In the genomic region with DNA sequence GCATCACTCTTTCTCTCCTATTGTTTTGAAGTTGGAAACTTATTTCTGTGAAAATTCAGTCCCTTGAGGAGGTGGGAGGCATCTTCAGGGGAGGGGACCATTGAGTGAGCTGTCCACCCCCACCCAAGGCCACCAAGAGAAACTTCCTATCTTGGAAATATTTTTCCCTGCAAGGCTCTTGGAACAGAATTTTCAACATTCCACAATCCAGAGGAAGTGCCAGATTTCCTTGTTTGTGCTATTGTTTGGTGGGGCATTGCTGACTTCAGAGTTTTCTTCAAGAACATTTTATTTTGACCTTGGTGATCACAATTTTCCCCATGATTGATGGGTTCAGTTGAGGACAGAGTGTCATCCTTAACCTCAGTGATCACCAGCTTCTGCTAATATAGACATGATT, we compare ENCODE assay signal across 30 cellular contexts. TPM values are rescaled to one million over a fixed set of nuclear protein-coding genes. Genes with fewer than 3 reads are reported as not detected.
A peak's percentile ranks its signal among the peaks of the same experiment; 100 is the strongest.
DNase-seq lines count a peak whose midpoint lies in the region; ATAC-seq, FAIRE-seq and TF ChIP-seq lines count a peak whose summit lies in the region.
"Had no signal": no experiment of that assay in that cellular context is flagged by ENCODE, and none has a peak within 500 bp of the region (broad histone marks: within the 10 kb centered on the region; RNA-seq: fewer than 3 reads in every experiment).

No MANE protein-coding gene starts in this region.

- peaks cover 6% of the 10 kb centered on the region; the same call in 1 of the 2 replicates for H3K9me3 ChIP-seq in OCI-LY7 (ENCODE audit: low read length)
- H3K9me3 ChIP-seq in endothelial cell of umbilical vein (replicated peaks; ENCODE audit: control insufficient read depth, insufficient read depth, low read length): no peaks in the 10 kb centered on the region
- H3K9me3 ChIP-seq in thyroid gland: no peaks in the 10 kb centered on the region
- no peaks in the 10 kb centered on the region for H3K9me3 ChIP-seq in smooth muscle cell (replicated peaks; ENCODE audit: low read depth)
- H3K9me3 ChIP-seq: pancreas, sigmoid colon had no signal

- H3K27ac ChIP-seq in OCI-LY7 (ENCODE audit: low read depth, low read length, poor library complexity, severe bottlenecking): no peak overlapping the region
- peak overlapping the region; percentile 52 for H3K27ac ChIP-seq in endothelial cell of umbilical vein (ENCODE audit: insufficient read depth, low read depth, low read length)
- peak overlapping the region in 2 of 3 donors; percentile 42 to 73 for H3K27ac ChIP-seq in thyroid gland
- no peak overlapping the region for H3K27ac ChIP-seq in smooth muscle cell (ENCODE audit: low read depth)
- H3K27ac ChIP-seq: pancreas, SK-N-MC had no signal

- H4K20me1 ChIP-seq in OCI-LY7 (ENCODE audit: insufficient read depth, low read length) (no peaks in the 10 kb centered on the region), endothelial cell of umbilical vein (replicated peaks; ENCODE audit: control insufficient read depth, extremely low read depth, insufficient read depth, low read length) (no peaks in the 10 kb centered on the region), smooth muscle cell (ENCODE audit: low read depth) (no peaks in the 10 kb centered on the region)

- peak; percentile 85 for FAIRE-seq in endothelial cell of umbilical vein (lab: Jason Lieb, UNC)
- FAIRE-seq: D721Med, G401.6, GM18507, pancreas, urothelium cell line had no signal

- H3K4me1 ChIP-seq in OCI-LY7 (ENCODE audit: insufficient read depth, low read length, poor library complexity, severe bottlenecking): peaks cover 26% of the 10 kb centered on the region
- H3K4me1 ChIP-seq in endothelial cell of umbilical vein (ENCODE audit: control insufficient read depth, extremely low read depth, insufficient read depth, low read length): peaks cover 21% of the 10 kb centered on the region
- peaks cover 0 to 4% of the 10 kb centered on the region in 2 donors for H3K4me1 ChIP-seq in thyroid gland
- no peaks in the 10 kb centered on the region for H3K4me1 ChIP-seq in smooth muscle cell (ENCODE audit: low read depth)
- H3K4me1 ChIP-seq: pancreas, sigmoid colon had no signal

- in situ Hi-C loops in GM13976 (cut with MboI; ENCODE audit: low sequenced_read_pairs, unreplicated experiment): no loop called here

- no peaks in the 10 kb centered on the region for H3K36me3 Mint-ChIP-seq in memory B cell
- H3K36me3 Mint-ChIP-seq: CD14-positive monocyte; natural killer cell treated with Interleukin-12 subunit alpha and Interleukin-12 subunit beta and Interleukin-15 and Interleukin-18, amount 100 ng/mL, for 72 hours had no signal

- CTCF ChIA-PET in OCI-LY7 (lab: Charles Lee; ENCODE audit: unreplicated experiment): no interaction called here
- CTCF ChIA-PET in endothelial cell of umbilical vein (lab: Charles Lee): interaction anchor here (0.7 to 6.6 kb wide), 3 partner anchors 9 to 19 kb away, joined by 3 to 37 read pairs (median 23); no protein-coding TSS in a partner anchor

- H2AFZ ChIP-seq in OCI-LY7 (ENCODE audit: low read length): peak overlapping the region; percentile 18; the same call in 1 of the 2 replicates
- peak overlapping the region; percentile 61 for H2AFZ ChIP-seq in endothelial cell of umbilical vein (ENCODE audit: low read depth, low read length)
- H2AFZ ChIP-seq in smooth muscle cell (ENCODE audit: low read depth): no peak overlapping the region

- TF ChIP-seq POLR2A in endothelial cell of umbilical vein (IDR thresholded peaks at IDR 0.05; ENCODE audit: low read depth, low read length) (no peak), thyroid gland (IDR thresholded peaks at IDR 0.05) (no peak)

- H3K27me3 ChIP-seq in endothelial cell of umbilical vein (ENCODE audit: control insufficient read depth in 2 of 2, insufficient read depth in 2 of 2, low read length in 2 of 2) (no peaks in the 10 kb centered on the region), thyroid gland (no peaks in the 10 kb centered on the region), smooth muscle cell (ENCODE audit: low read depth) (no peaks in the 10 kb centered on the region)
- H3K27me3 ChIP-seq: pancreas, sigmoid colon had no signal

- H3K9ac ChIP-seq in endothelial cell of umbilical vein (replicated peaks; ENCODE audit: extremely low read depth, insufficient read depth, low read length) (peak overlapping the region; percentile 18), smooth muscle cell (ENCODE audit: low read depth) (no peak overlapping the region)

- H3K36me3 ChIP-seq in OCI-LY7 (ENCODE audit: insufficient read depth, low read length): no peaks in the 10 kb centered on the region
- H3K36me3 ChIP-seq in endothelial cell of umbilical vein (ENCODE audit: control insufficient read depth in 2 of 2, extremely low read depth in 1 of 2, insufficient read depth in 2 of 2, low read length in 2 of 2): no peaks in the 10 kb centered on the region
- H3K36me3 ChIP-seq in thyroid gland: no peaks in the 10 kb centered on the region
- H3K36me3 ChIP-seq in smooth muscle cell (ENCODE audit: low read depth): no peaks in the 10 kb centered on the region
- H3K36me3 ChIP-seq: pancreas, sigmoid colon had no signal

- BruUV-seq in OCI-LY7 (replicated peaks; lab: Mats Ljungman, UMichigan) (no TSS peak), endothelial cell of umbilical vein (replicated peaks; lab: Mats Ljungman, UMichigan) (no TSS peak)

- H3K27ac Mint-ChIP-seq in memory B cell: peak overlapping the region; percentile 98
- H3K27ac Mint-ChIP-seq: activated T-cell treated with anti-CD3 and anti-CD28 coated beads, Interleukin-2, amount 50 U/mL, for 24 hours; endodermal cell; natural killer cell treated with Interleukin-12 subunit alpha and Interleukin-12 subunit beta and Interleukin-15 and Interleukin-18, amount 100 ng/mL, for 72 hours; T-helper 1 cell treated with Interleukin-12 subunit alpha and Interleukin-12 subunit beta and Interleukin-4 antibody, amounts not matched to agents 30 μg/mL and 1 μg/mL, for 36 hours had no signal

- H3K4me1 Mint-ChIP-seq in memory B cell: peaks cover 37% of the 10 kb centered on the region
- H3K4me1 Mint-ChIP-seq: endodermal cell had no signal

- H3K4me2 ChIP-seq in OCI-LY7 (ENCODE audit: low read length) (no peak overlapping the region), endothelial cell of umbilical vein (ENCODE audit: insufficient read depth, low read length) (peak overlapping the region; percentile 69), smooth muscle cell (no peak overlapping the region)

- peaks cover 1% of the 10 kb centered on the region for H3K9me3 Mint-ChIP-seq in memory B cell
- H3K9me3 Mint-ChIP-seq: activated T-cell treated with anti-CD3 and anti-CD28 coated beads, Interleukin-2, amount 50 U/mL, for 24 hours; endodermal cell; natural killer cell treated with Interleukin-12 subunit alpha and Interleukin-12 subunit beta and Interleukin-15 and Interleukin-18, amount 100 ng/mL, for 72 hours; T-helper 1 cell treated with Interleukin-12 subunit alpha and Interleukin-12 subunit beta and Interleukin-4 antibody, amounts not matched to agents 30 μg/mL and 1 μg/mL, for 36 hours had no signal

- DNase-seq in OCI-LY7 (ENCODE audit: low spot score) (no peak), endothelial cell of umbilical vein (ENCODE audit: low read depth, low spot score) (peak; percentile 79), memory B cell (ENCODE audit: low spot score in 2 of 2) (no peak), thyroid gland (no peak), GM13976 (ENCODE audit: low spot score) (no peak), smooth muscle cell (lab: John Stamatoyannopoulos, UW; ENCODE audit: unreplicated experiment) (no peak), anterior cingulate cortex (lab: John Stamatoyannopoulos, UW) (no peak)
- DNase-seq: activated CD4-positive, alpha-beta T cell treated with anti-CD3 and anti-CD28 coated beads for 1 hour; activated CD8-positive, alpha-beta memory T cell treated with anti-CD3 and anti-CD28 coated beads for 24 hours; activated naive CD4-positive, alpha-beta T cell treated with Interleukin-2 at 50 U/mL for 16 hours; activated T-cell treated with anti-CD3 and anti-CD28 coated beads, Interleukin-2, amount 50 U/mL, for 24 hours; amniotic stem cell; endodermal cell; NCI-H187; NCI-H2171 treated with DMSO at 0.1 percent for 48 hours; NCI-H526; pancreas; RPMI8226; sigmoid colon; stimulated activated CD8-positive, alpha-beta memory T cell treated with anti-CD3 and anti-CD28 coated beads, Interleukin-4, amount 100 ng/mL, for 48 hours had no signal

- no peak overlapping the region for H3K4me3 ChIP-seq in OCI-LY7 (ENCODE audit: low read depth, low read length, poor library complexity, severe bottlenecking)
- no peak overlapping the region for H3K4me3 ChIP-seq in endothelial cell of umbilical vein (replicated peaks in 1 of 3; ENCODE audit: insufficient read depth in 1 of 3, low read depth in 1 of 3, low read length in 3 of 3)
- no peak overlapping the region for H3K4me3 ChIP-seq in thyroid gland (replicated peaks in 1 of 3)
- no peak overlapping the region for H3K4me3 ChIP-seq in smooth muscle cell
- H3K4me3 ChIP-seq: coronary artery, pancreas, sigmoid colon, SK-N-MC had no signal

- intact Hi-C loops in OCI-LY7 (cut with micrococcal nuclease; ENCODE audit: unreplicated experiment): no loop called here
- intact Hi-C loops in endothelial cell of umbilical vein (cut with micrococcal nuclease): loop anchor here (1.0 kb wide), 1 partner anchor 18 kb away; no protein-coding TSS in a partner anchor
- intact Hi-C loops in thyroid gland (cut with DNase I): no loop called here

- POLR2A ChIA-PET in OCI-LY7 (lab: Charles Lee) (interaction anchor here (0.7 kb wide), 1 partner anchor 14 kb away, joined by 3 read pairs; no protein-coding TSS in a partner anchor), endothelial cell of umbilical vein (lab: Charles Lee) (no interaction called here)

- no peaks in the 10 kb centered on the region for H3K9me1 ChIP-seq in endothelial cell of umbilical vein (replicated peaks; ENCODE audit: control insufficient read depth, extremely low read depth, insufficient read depth, low read length)

- TF ChIP-seq CTCF in OCI-LY7 (conservative IDR thresholded peaks at IDR 0.05; ENCODE audit: low read length): no peak
- TF ChIP-seq CTCF in endothelial cell of umbilical vein (IDR thresholded peaks at IDR 0.05; ENCODE audit: extremely low read depth in 1 of 2, insufficient read depth in 1 of 2, low read depth in 1 of 2, low read length in 2 of 2): no peak
- TF ChIP-seq CTCF in thyroid gland (IDR thresholded peaks at IDR 0.05): no peak
- TF ChIP-seq CTCF in GM13976 (IDR thresholded peaks at IDR 0.05; ENCODE audit: borderline replicate concordance, control extremely low read depth, extremely low read depth, insufficient read depth, missing control alignments): no peak
- no peak for TF ChIP-seq CTCF in smooth muscle cell (IDR thresholded peaks at IDR 0.05; ENCODE audit: borderline replicate concordance, insufficient read depth, poor library complexity, severe bottlenecking)

- H3K4me3 Mint-ChIP-seq in memory B cell: no peak overlapping the region
- H3K4me3 Mint-ChIP-seq: activated T-cell treated with anti-CD3 and anti-CD28 coated beads, Interleukin-2, amount 50 U/mL, for 24 hours; CD14-positive monocyte; endodermal cell; natural killer cell treated with Interleukin-12 subunit alpha and Interleukin-12 subunit beta and Interleukin-15 and Interleukin-18, amount 100 ng/mL, for 72 hours; T-helper 1 cell treated with Interleukin-12 subunit alpha and Interleukin-12 subunit beta and Interleukin-4 antibody, amounts not matched to agents 30 μg/mL and 1 μg/mL, for 36 hours had no signal

- dilution Hi-C loops in endothelial cell of umbilical vein (cut with MboI; ENCODE audit: extremely low pct_ligation_motif_present, low sequenced_read_pairs): loop anchor here (10.0 kb wide), 1 partner anchor 106 kb away; the partner anchor contains the start of genes HTD2 and RPP14

- no peaks in the 10 kb centered on the region for H3K27me3 Mint-ChIP-seq in memory B cell

- no peaks in the 10 kb centered on the region for H3K9me2 ChIP-seq in OCI-LY7 (ENCODE audit: insufficient read depth, low read length)

- ATAC-seq in memory B cell (ENCODE audit: low read depth): no peak
- ATAC-seq: left lobe of liver; natural killer cell treated with Interleukin-12 subunit alpha and Interleukin-12 subunit beta and Interleukin-15 and Interleukin-18, amount 100 ng/mL, for 72 hours; pancreas had no signal

- H3K79me2 ChIP-seq in OCI-LY7 (ENCODE audit: insufficient read depth, low read depth, low read length) (no peaks in the 10 kb centered on the region), endothelial cell of umbilical vein (ENCODE audit: control insufficient read depth, insufficient read depth, low read length) (no peaks in the 10 kb centered on the region), smooth muscle cell (ENCODE audit: low read depth) (no peaks in the 10 kb centered on the region)

- no peaks in the 10 kb centered on the region for H3F3A ChIP-seq in smooth muscle cell (ENCODE audit: low read depth)

RNA-seq across cellular contexts. Expression of gene DNASE1L3, which starts 12.0 kb away (rescaled TPM):
- not detected in 2 replicates for total RNA-seq in OCI-LY7 (2014; rRNA removed; shearing (Covaris generic))
- total RNA-seq in OCI-LY7 (2022) (0.61 and 1.3 TPM in 2 replicates), endothelial cell of umbilical vein (0.95 and 0.99 TPM in 2 replicates), thyroid gland (10 to 100 TPM in 3 of 4 donors, 1 to 10 TPM in 1; 5.7 to 53.3 (median 14.1) TPM), smooth muscle cell (0.63 TPM in 1 of 2 replicates, not detected in the other)
- polyA plus RNA-seq in endothelial cell of umbilical vein (1.2 and 1.3 TPM in 2 replicates), smooth muscle cell (1.1 and 2.0 TPM in 2 replicates)
- 1.1 TPM in 2 replicates for polyA plus RNA-seq in endothelial cell of umbilical vein (2011; cell fraction: cytosol; rRNA removed)
- 0.63 and 0.97 TPM in 2 replicates for polyA plus RNA-seq in endothelial cell of umbilical vein (2011; cell fraction: nucleus; rRNA removed)
- polyA plus RNA-seq in endothelial cell of umbilical vein (2012): 0.22 and 0.46 TPM in 2 replicates
- not detected in 2 replicates for polyA minus RNA-seq in endothelial cell of umbilical vein
- not detected for polyA minus RNA-seq in endothelial cell of umbilical vein (2011; cell fraction: cytosol; rRNA and poly(A)+ RNA removed)
- polyA minus RNA-seq in endothelial cell of umbilical vein (2011; cell fraction: nucleus; rRNA and poly(A)+ RNA removed): 0.24 TPM in 1 of 2 replicates, not detected in the other
- total RNA-seq: endodermal cell; natural killer cell treated with Interleukin-12 subunit alpha and Interleukin-12 subunit beta and Interleukin-15 and Interleukin-18, amount 100 ng/mL, for 72 hours had no signal
- polyA plus RNA-seq: CD14-positive monocyte had no signal

RNA-seq across cellular contexts. Expression of gene ABHD6, which starts 38.8 kb away (rescaled TPM):
- total RNA-seq in OCI-LY7 (2014; rRNA removed; shearing (Covaris generic)): 5.8 TPM in 2 replicates
- total RNA-seq in OCI-LY7 (2022) (8.9 and 10.7 TPM in 2 replicates), endothelial cell of umbilical vein (5.4 and 5.8 TPM in 2 replicates), thyroid gland (10 to 100 TPM; 14.7 to 28.6 (median 18.0) TPM), smooth muscle cell (5.6 and 7.1 TPM in 2 replicates)
- polyA plus RNA-seq in endothelial cell of umbilical vein (7.5 and 8.3 TPM in 2 replicates), smooth muscle cell (3.9 and 8.8 TPM in 2 replicates)
- polyA plus RNA-seq in endothelial cell of umbilical vein (2011; cell fraction: cytosol; rRNA removed): 6.8 and 7.9 TPM in 2 replicates
- 6.6 and 8.9 TPM in 2 replicates for polyA plus RNA-seq in endothelial cell of umbilical vein (2011; cell fraction: nucleus; rRNA removed)
- 4.5 and 4.6 TPM in 2 replicates for polyA plus RNA-seq in endothelial cell of umbilical vein (2012)
- 17.1 and 17.6 TPM in 2 replicates for polyA minus RNA-seq in endothelial cell of umbilical vein
- 18.3 TPM for polyA minus RNA-seq in endothelial cell of umbilical vein (2011; cell fraction: cytosol; rRNA and poly(A)+ RNA removed)
- 3.1 and 6.3 TPM in 2 replicates for polyA minus RNA-seq in endothelial cell of umbilical vein (2011; cell fraction: nucleus; rRNA and poly(A)+ RNA removed)

Comparison
In these comparisons a context has a peak if more than half of its experiments do, and no peak if none do; other contexts are left out.
1. H3K27ac ChIP-seq: peak in endothelial cell of umbilical vein (single experiment) and thyroid gland (2 of 3); none in OCI-LY7 (single experiment) and smooth muscle cell (single experiment).